14 cellular contexts compared by ENCODE assay signal in genomic region chr14:92923744-92924103, GRCh38. TPM values are rescaled to one million over a fixed set of nuclear protein-coding genes. Genes with fewer than 3 reads are reported as not detected.
DNase-seq lines count a peak whose midpoint lies in the region; ATAC-seq and TF ChIP-seq lines count a peak whose summit lies in the region.
"Had no signal": no experiment of that assay in that cellular context is flagged by ENCODE, and none has a peak within 500 bp of the region (broad histone marks: within the 10 kb centered on the region; RNA-seq: fewer than 3 reads in every experiment).

No MANE protein-coding gene starts in this region.

- H4K20me1 ChIP-seq in SU-DHL-6 (ENCODE audit: low read depth, low read length), result no peaks in the 10 kb centered on the region

- peaks cover 4% of the 10 kb centered on the region for H3K4me1 ChIP-seq in iPS-15b (ENCODE audit: control insufficient read depth, insufficient read depth, low read length)

- H3K79me2 ChIP-seq in SU-DHL-6 (ENCODE audit: insufficient read depth, low read length), result no peaks in the 10 kb centered on the region

- DNase-seq in NCI-H82 (lab: John Stamatoyannopoulos, UW), result peak; percentile 57
- DNase-seq in NCI-H82 treated with DMSO at 0.1 percent for 48 hours (lab: John Stamatoyannopoulos, UW; ENCODE audit: unreplicated experiment), result no peak
- DNase-seq in stimulated activated CD4-positive, alpha-beta T cell treated with anti-CD3 and anti-CD28 coated beads, Interleukin-2, amount 100 ng/mL, for 48 hours, result no peak
- DNase-seq: NCI-H1694, NCI-H524 treated with DMSO at 0.1 percent for 48 hours had no signal

- H3K4me2 ChIP-seq in SU-DHL-6 (ENCODE audit: low read depth, low read length, poor library complexity, severe bottlenecking), result peak overlapping the region; percentile 6

- no peaks in the 10 kb centered on the region for H3K9me3 ChIP-seq in SU-DHL-6 (ENCODE audit: insufficient read depth, low read length)
- no peaks in the 10 kb centered on the region for H3K9me3 ChIP-seq in iPS-15b (ENCODE audit: control insufficient read depth, insufficient read depth, low read length)
- H3K9me3 ChIP-seq: Peyer's patch had no signal

- H3K4me3 ChIP-seq in SU-DHL-6 (ENCODE audit: insufficient read depth, low read length, poor library complexity, severe bottlenecking) (no peak overlapping the region), iPS-15b (ENCODE audit: low read depth, low read length) (peak overlapping the region; percentile 64)
- H3K4me3 ChIP-seq: Peyer's patch had no signal

- no peak for ATAC-seq in HG02938 (IDR thresholded peaks at IDR 0.05; ENCODE audit: unreplicated experiment)
- ATAC-seq in HG03095 (IDR thresholded peaks at IDR 0.05; ENCODE audit: unreplicated experiment), result no peak

- H2AFZ ChIP-seq in SU-DHL-6 (ENCODE audit: low read depth, low read length, severe bottlenecking), result no peak overlapping the region

- H3F3A ChIP-seq in SU-DHL-6 (ENCODE audit: insufficient read depth), result no peaks in the 10 kb centered on the region

- H3K36me3 ChIP-seq in SU-DHL-6 (ENCODE audit: low read length), result no peaks in the 10 kb centered on the region
- no peaks in the 10 kb centered on the region for H3K36me3 ChIP-seq in iPS-15b (ENCODE audit: control insufficient read depth, insufficient read depth, low read length)
- H3K36me3 ChIP-seq: Peyer's patch had no signal

- no peak for TF ChIP-seq CTCF in SU-DHL-6 (IDR thresholded peaks at IDR 0.05; ENCODE audit: insufficient read depth, low read length, poor library complexity, severe bottlenecking)

- H3K27me3 ChIP-seq in SU-DHL-6 (ENCODE audit: low read length) (no peaks in the 10 kb centered on the region), iPS-15b (ENCODE audit: control insufficient read depth, insufficient read depth, low read length) (peaks cover 38% of the 10 kb centered on the region)
- H3K27me3 ChIP-seq: Peyer's patch had no signal

- no peaks in the 10 kb centered on the region for H3K9me2 ChIP-seq in SU-DHL-6 (replicated peaks; ENCODE audit: insufficient read depth, low read length)

- H3K9ac ChIP-seq in SU-DHL-6 (ENCODE audit: low read length), result no peak overlapping the region
- H3K9ac ChIP-seq in iPS-15b (ENCODE audit: low read depth, low read length), result no peak overlapping the region

- H3K27ac ChIP-seq in SU-DHL-6 (ENCODE audit: low read depth, low read length) (no peak overlapping the region), temporal lobe (ENCODE audit: low read depth, low read length) (peak overlapping the region; percentile 58)
- H3K27ac ChIP-seq: Peyer's patch had no signal

RNA-seq across cellular contexts. Expression of gene CHGA, which starts 0.8 kb away (rescaled TPM):
- 30.2 TPM for total RNA-seq in temporal lobe
- total RNA-seq: CD8-positive, alpha-beta memory T cell; Daoy; ureter had no signal
